Comparison of ENCODE assay signal across 8 cellular contexts in the genomic region with DNA sequence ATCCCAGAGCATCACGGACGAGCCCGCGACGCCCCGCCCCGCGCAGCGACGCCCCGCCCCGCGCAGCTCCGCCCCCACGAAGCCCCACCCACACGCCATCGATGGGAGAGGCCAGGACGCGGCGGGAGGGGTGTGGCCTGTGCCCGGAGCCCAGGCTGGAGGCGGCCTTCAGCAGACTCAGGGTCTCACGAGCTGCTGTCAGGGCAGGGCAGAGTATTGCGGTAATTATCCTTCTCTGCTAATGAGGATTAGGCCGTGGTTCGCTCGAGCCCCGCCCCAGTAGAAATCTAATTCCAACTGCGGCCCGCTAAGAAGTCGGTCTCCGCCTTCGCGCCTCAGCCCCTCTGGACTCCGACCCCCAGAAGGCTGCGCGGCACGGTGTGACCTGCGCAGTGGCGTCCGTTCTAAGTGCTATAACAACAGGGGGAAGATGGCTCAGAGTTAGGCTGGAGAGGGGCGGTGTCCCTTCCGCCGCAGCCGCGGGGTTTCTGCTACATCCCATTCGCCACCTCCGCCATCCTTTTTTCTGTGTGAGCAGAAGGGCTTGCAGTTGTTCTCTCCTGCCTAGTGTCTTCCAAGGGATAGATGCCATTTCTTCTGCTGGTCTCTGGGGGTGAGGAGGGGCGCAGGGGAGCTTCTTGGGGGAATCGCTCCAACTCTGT. TPM values are rescaled to one million over a fixed set of nuclear protein-coding genes. Genes with fewer than 3 reads are reported as not detected.
DNase-seq lines count a peak whose midpoint lies in the region; ATAC-seq, FAIRE-seq and TF ChIP-seq lines count a peak whose summit lies in the region.

No MANE protein-coding gene starts in this region.

- TF ChIP-seq POLR2A in GM12891 (IDR thresholded peaks at IDR 0.05; ENCODE audit: low read depth, low read length) (peak; percentile 60), adrenal gland (IDR thresholded peaks at IDR 0.05) (peak; percentile 19 to 61), upper lobe of left lung (IDR thresholded peaks at IDR 0.05) (peak in 2 of 4 donors; percentile 62 to 68)

- FAIRE-seq in GM12891 (lab: Jason Lieb, UNC) = peak; percentile 97

- ATAC-seq in HG02798 (IDR thresholded peaks at IDR 0.05; ENCODE audit: poor library complexity, unreplicated experiment) (peak; percentile 95), heart right ventricle (peak; percentile 99 to 100 (median 99)), upper lobe of left lung (ENCODE audit: low FRiP score in 2 of 2) (peak; percentile 100)

- H3K4me3 ChIP-seq in adrenal gland (peak overlapping the region; percentile 54 to 99 (median 85)), heart right ventricle (peak overlapping the region; percentile 58 to 95 (median 83)), upper lobe of left lung (peak overlapping the region; percentile 60 to 98 (median 93))

- DNase-seq in GM12891 (ENCODE audit: insufficient read length, low spot score) (peak; percentile 86), NCI-H1417 treated with DMSO at 0.1 percent for 48 hours (lab: John Stamatoyannopoulos, UW) (peak; percentile 85), SW 1271 (lab: John Stamatoyannopoulos, UW) (peak; percentile 85 to 94), adrenal gland (peak; percentile 92 to 95 (median 94)), heart right ventricle (peak; percentile 93 to 95), posterior cingulate gyrus (peak; percentile 88 to 99 (median 92)), upper lobe of left lung (peak; percentile 93 to 99)

- H3K9me3 ChIP-seq in adrenal gland (replicated peaks in 1 of 3) (peaks cover 0 to 5% (median 0%) of the 10 kb centered on the region in 3 donors), heart right ventricle (peaks cover 0 to 24% (median 12%) of the 10 kb centered on the region in 11 donors), upper lobe of left lung (peaks cover 0 to 5% (median 0%) of the 10 kb centered on the region in 4 donors)

- H3K27me3 ChIP-seq in adrenal gland (no peaks in the 10 kb centered on the region), heart right ventricle (no peaks in the 10 kb centered on the region), upper lobe of left lung (no peaks in the 10 kb centered on the region)

- WGBS in adrenal gland, 4 donors = 0 to 2% (median 1%) methylated on average over 14 to 50 of the region's 50 CpGs
- 0 to 1% methylated on average over 50 of the region's 50 CpGs for WGBS in heart right ventricle, 2 donors
- WGBS in upper lobe of left lung, 2 donors = 0 to 2% methylated on average over 2 to 37 of the region's 50 CpGs

- H3K27ac ChIP-seq in adrenal gland = peak overlapping the region; percentile 76 to 96 (median 94)
- peak overlapping the region; percentile 85 to 98 (median 94) for H3K27ac ChIP-seq in heart right ventricle
- peak overlapping the region; percentile 94 to 98 (median 96) for H3K27ac ChIP-seq in upper lobe of left lung

- TF ChIP-seq EP300 in upper lobe of left lung (IDR thresholded peaks at IDR 0.05) = no peak

- TF ChIP-seq CTCF in adrenal gland (IDR thresholded peaks at IDR 0.05) (no peak), heart right ventricle (IDR thresholded peaks at IDR 0.05) (no peak), upper lobe of left lung (IDR thresholded peaks at IDR 0.05) (peak in 1 of 6 experiments; percentile 6)

- H3K36me3 ChIP-seq in adrenal gland (replicated peaks in 1 of 2) (no peaks in the 10 kb centered on the region), heart right ventricle (no peaks in the 10 kb centered on the region), upper lobe of left lung (no peaks in the 10 kb centered on the region)

- H3K4me1 ChIP-seq in adrenal gland (replicated peaks in 1 of 2) = peaks cover 25 to 41% of the 10 kb centered on the region in 2 donors
- peaks cover 3 to 44% (median 23%) of the 10 kb centered on the region in 9 donors for H3K4me1 ChIP-seq in heart right ventricle
- H3K4me1 ChIP-seq in upper lobe of left lung = peaks cover 16 to 33% (median 22%) of the 10 kb centered on the region in 4 donors

- intact Hi-C loops in adrenal gland (cut with DNase I) (no loop called here), heart right ventricle (cut with DNase I) (loop anchor here in 2 of 10 donors (5.0 kb wide), 3 partner anchors 44 to 171 kb away; partner anchors contain the start of genes RP9 (in 2 of the 2), FKBP9 (in 1 of the 2) and KBTBD2 (in 1 of the 2)), posterior cingulate gyrus (cut with DNase I) (loop anchor here (2.0 to 5.0 kb wide), 5 partner anchors 48 to 566 kb away; partner anchors contain the start of genes AVL9, FKBP9 and KBTBD2)

TF ChIP-seq in GM12891, 5 proteins besides CTCF, POLR2A, EP300 and RAD21:
- TF ChIP-seq SPI1 (IDR thresholded peaks at IDR 0.05; ENCODE audit: low read depth, low read length) = no peak
- no peak; the same call in 1 of the 2 replicates for TF ChIP-seq POU2F2 (IDR thresholded peaks at IDR 0.05; ENCODE audit: low read depth, low read length)
- TF ChIP-seq POLR2AphosphoS5 (IDR thresholded peaks at IDR 0.05; ENCODE audit: low read depth, low read length) = no peak
- TF ChIP-seq TAF1 (IDR thresholded peaks at IDR 0.05; ENCODE audit: low read depth, low read length) = peak; percentile 64; the same call in 1 of the 2 replicates
TF ChIP-seq in GM12891: peak in this region for 1.

RNA-seq across cellular contexts. Expression of gene NT5C3A, which starts 0.3 kb away (rescaled TPM):
- 68.2 TPM for polyA plus RNA-seq in GM12891 (2012; ENCODE audit: low read depth, missing spikeins)
- 10 to 100 TPM in 7 of 8 donors, 1 to 10 TPM in 1; 10.0 to 65.5 (median 21.3) TPM for total RNA-seq in adrenal gland
- polyA plus RNA-seq in adrenal gland = 10 to 100 TPM; 13.1 to 34.4 (median 23.6) TPM
- total RNA-seq in heart right ventricle = 10 to 100 TPM; 17.0 to 32.6 (median 19.6) TPM
- 10 to 100 TPM; 11.6 to 18.2 TPM for polyA plus RNA-seq in heart right ventricle
- total RNA-seq in upper lobe of left lung = 10 to 100 TPM; 18.4 to 52.3 (median 25.0) TPM

RNA-seq across cellular contexts. Expression of gene RP9, which starts 46.3 kb away (rescaled TPM):
- polyA plus RNA-seq in GM12891 (2012; ENCODE audit: low read depth, missing spikeins) = 14.1 TPM
- total RNA-seq in adrenal gland (10 to 100 TPM in 5 of 8 donors, 1 to 10 TPM in 3; 4.2 to 12.8 (median 11.3) TPM), heart right ventricle (10 to 100 TPM; 12.9 to 21.5 (median 18.8) TPM), upper lobe of left lung (10 to 100 TPM in 4 of 6 donors, 1 to 10 TPM in 2; 5.9 to 15.7 (median 11.9) TPM)
- polyA plus RNA-seq in adrenal gland (10 to 100 TPM; 18.8 to 22.4 (median 19.9) TPM), heart right ventricle (10 to 100 TPM; 20.8 to 43.4 TPM)

Comparison
In these comparisons a context has a peak if more than half of its experiments do, and no peak if none do; other contexts are left out.
1. Peak in every context shown above with its lines: DNase-seq, ATAC-seq, H3K4me3 ChIP-seq and H3K27ac ChIP-seq.